12 cellular contexts compared by ENCODE assay signal in the genomic region with DNA sequence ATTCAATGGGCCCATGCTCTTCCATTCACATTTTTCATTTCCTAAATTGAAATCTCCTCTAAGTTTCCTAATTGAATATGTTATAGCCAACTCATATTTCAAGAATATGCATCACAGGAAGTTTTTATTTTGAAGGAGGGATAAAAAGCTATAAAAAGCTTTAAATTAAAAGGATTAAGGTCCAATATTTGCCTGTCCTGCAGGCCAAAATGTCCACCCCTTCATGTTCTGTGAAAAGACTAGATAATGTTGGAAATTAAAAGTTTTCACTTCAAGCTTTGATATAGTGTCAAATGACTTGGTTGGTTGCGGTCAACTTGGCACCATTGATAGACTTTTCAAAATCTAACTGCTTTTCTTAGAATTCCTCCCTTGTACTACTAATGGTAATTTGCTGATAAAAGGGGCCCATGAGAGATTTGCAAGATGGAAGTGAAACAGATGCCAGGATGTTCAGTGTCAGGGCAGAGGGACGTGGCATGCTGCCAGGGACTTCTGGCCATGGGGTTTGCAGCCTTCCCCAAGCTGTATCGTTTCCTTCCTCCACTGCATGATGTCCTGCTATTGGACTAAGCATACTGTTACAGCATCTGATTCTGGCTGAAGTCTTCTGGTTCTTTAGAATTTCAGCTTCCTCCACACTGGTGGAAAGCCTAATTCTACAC.
DNase-seq lines count a peak whose midpoint lies in the region; ATAC-seq and TF ChIP-seq lines count a peak whose summit lies in the region.
"Had no signal": no experiment of that assay in that cellular context is flagged by ENCODE, and none has a peak within 500 bp of the region (broad histone marks: within the 10 kb centered on the region; RNA-seq: fewer than 3 reads in every experiment).

No MANE protein-coding gene starts in this region.

- peak overlapping the region; percentile 14 for H2AFZ ChIP-seq in mesenchymal stem cell (ENCODE audit: low read depth, low read length)

- H3K4ac ChIP-seq in mesenchymal stem cell (ENCODE audit: low read depth in 1 of 2, low read length in 2 of 2), result no peak overlapping the region

- POLR2A ChIA-PET in activated CD4-positive, alpha-beta memory T cell treated with anti-CD3 and anti-CD28 coated beads, Interleukin-2, amount 10 ng/mL, durations not matched to agents 7 days and 5 days (lab: Charles Lee), result no interaction called here

- no peaks in the 10 kb centered on the region for H3K79me1 ChIP-seq in mesenchymal stem cell (replicated peaks; ENCODE audit: low read length, poor library complexity, severe bottlenecking)

- H3K27me3 ChIP-seq in mesenchymal stem cell (ENCODE audit: control insufficient read depth in 1 of 2, insufficient read depth in 1 of 2, low read length in 2 of 2), result no peaks in the 10 kb centered on the region
- no peaks in the 10 kb centered on the region for H3K27me3 ChIP-seq in aorta (ENCODE audit: control insufficient read depth in 1 of 2, insufficient read depth in 2 of 2, low read length in 1 of 2)

- peak; percentile 70 for ATAC-seq in aorta (ENCODE audit: low FRiP score)
- no peak for ATAC-seq in GM21381 (IDR thresholded peaks at IDR 0.05; ENCODE audit: unreplicated experiment)
- ATAC-seq: A549, T-cell had no signal

- H2BK5ac ChIP-seq in mesenchymal stem cell (ENCODE audit: low read depth, low read length, poor library complexity, severe bottlenecking), result no peak overlapping the region

- intact Hi-C loops in aorta (cut with DNase I), result no loop called here

- no peak overlapping the region for H2BK15ac ChIP-seq in mesenchymal stem cell (ENCODE audit: low read depth, poor library complexity, severe bottlenecking)

- H2BK12ac ChIP-seq in mesenchymal stem cell (ENCODE audit: low read length in 2 of 2), result no peak overlapping the region

- CTCF ChIA-PET in activated CD4-positive, alpha-beta memory T cell treated with anti-CD3 and anti-CD28 coated beads, Interleukin-2, amount 10 ng/mL, durations not matched to agents 7 days and 5 days (lab: Charles Lee), result no interaction called here

- H2BK120ac ChIP-seq in mesenchymal stem cell (ENCODE audit: low read depth, low read length), result no peak overlapping the region

- no peak overlapping the region for H3K23ac ChIP-seq in mesenchymal stem cell (ENCODE audit: low read length in 2 of 2)

- no peaks in the 10 kb centered on the region for H3K4me1 ChIP-seq in mesenchymal stem cell (ENCODE audit: control insufficient read depth, insufficient read depth, low read depth, low read length)
- H3K4me1 ChIP-seq in aorta (ENCODE audit: control insufficient read depth in 1 of 2, insufficient read depth in 2 of 2, low read length in 2 of 2), result no peaks in the 10 kb centered on the region
- H3K4me1 ChIP-seq: A549 had no signal

- H3K27ac ChIP-seq in mesenchymal stem cell (ENCODE audit: low read length, poor library complexity, severe bottlenecking) (no peak overlapping the region), aorta (ENCODE audit: low read depth in 1 of 2, low read length in 2 of 2) (no peak overlapping the region)
- H3K27ac ChIP-seq: A549 had no signal

- H3K4me1 Mint-ChIP-seq in HFFc6 (ENCODE audit: low read depth), result no peaks in the 10 kb centered on the region
- no peaks in the 10 kb centered on the region for H3K4me1 Mint-ChIP-seq in activated CD4-positive, alpha-beta memory T cell treated with anti-CD3 and anti-CD28 coated beads, Interleukin-2, amount 10 ng/mL, durations not matched to agents 7 days and 5 days
- H3K4me1 Mint-ChIP-seq: IgD-negative memory B cell, T-cell had no signal

- TF ChIP-seq CTCF in HFFc6 (IDR thresholded peaks at IDR 0.05), result no peak

- DNase-seq in SKM-1 treated with dmso at 0.1 percent for 144 hours (lab: John Stamatoyannopoulos, UW; ENCODE audit: unreplicated experiment) (peak; percentile 11), SKM-1 (lab: John Stamatoyannopoulos, UW; ENCODE audit: unreplicated experiment) (no peak), amygdala (lab: John Stamatoyannopoulos, UW) (peak in 33 of 56 donors; percentile 0 to 59 (median 4)), mesenchymal stem cell (peak; percentile 7), aorta (peak; percentile 78 to 88), HFFc6 (no peak)
- DNase-seq in activated CD4-positive, alpha-beta memory T cell treated with anti-CD3 and anti-CD28 coated beads, Interleukin-2, amount 10 ng/mL, durations not matched to agents 7 days and 5 days, result no peak
- DNase-seq: activated CD8-positive, alpha-beta memory T cell treated with anti-CD3 and anti-CD28 coated beads for 24 hours had no signal

- H3K4me2 ChIP-seq in mesenchymal stem cell (ENCODE audit: low read length, poor library complexity, severe bottlenecking), result no peak overlapping the region
- H3K4me2 ChIP-seq: A549 had no signal

- H4K91ac ChIP-seq in mesenchymal stem cell (ENCODE audit: low read length), result no peak overlapping the region

- no peaks in the 10 kb centered on the region for H3K36me3 Mint-ChIP-seq in HFFc6 (ENCODE audit: low read depth)
- no peaks in the 10 kb centered on the region for H3K36me3 Mint-ChIP-seq in activated CD4-positive, alpha-beta memory T cell treated with anti-CD3 and anti-CD28 coated beads, Interleukin-2, amount 10 ng/mL, durations not matched to agents 7 days and 5 days (ENCODE audit: low read depth)
- H3K36me3 Mint-ChIP-seq: IgD-negative memory B cell, T-cell had no signal

- H3K4me3 Mint-ChIP-seq in HFFc6, result no peak overlapping the region
- no peak overlapping the region for H3K4me3 Mint-ChIP-seq in activated CD4-positive, alpha-beta memory T cell treated with anti-CD3 and anti-CD28 coated beads, Interleukin-2, amount 10 ng/mL, durations not matched to agents 7 days and 5 days
- H3K4me3 Mint-ChIP-seq: IgD-negative memory B cell, T-cell had no signal

- no peaks in the 10 kb centered on the region for H3K36me3 ChIP-seq in mesenchymal stem cell (ENCODE audit: control insufficient read depth in 1 of 2, insufficient read depth in 2 of 2, low read depth in 1 of 2, low read length in 2 of 2)
- no peaks in the 10 kb centered on the region for H3K36me3 ChIP-seq in aorta (ENCODE audit: control insufficient read depth in 1 of 2, insufficient read depth in 2 of 2, low read length in 1 of 2)

- H2AK5ac ChIP-seq in mesenchymal stem cell (ENCODE audit: low read length, severe bottlenecking), result no peak overlapping the region

- peaks cover 7% of the 10 kb centered on the region for H3K27me3 Mint-ChIP-seq in HFFc6 (ENCODE audit: insufficient read depth)
- H3K27me3 Mint-ChIP-seq in activated CD4-positive, alpha-beta memory T cell treated with anti-CD3 and anti-CD28 coated beads, Interleukin-2, amount 10 ng/mL, durations not matched to agents 7 days and 5 days, result no peaks in the 10 kb centered on the region
- H3K27me3 Mint-ChIP-seq: IgD-negative memory B cell, T-cell had no signal

- H3K9me3 ChIP-seq in mesenchymal stem cell (ENCODE audit: control insufficient read depth, low read length) (no peaks in the 10 kb centered on the region), aorta (ENCODE audit: control insufficient read depth, low read length) (no peaks in the 10 kb centered on the region)
- H3K9me3 ChIP-seq: A549 had no signal

- H3K14ac ChIP-seq in mesenchymal stem cell (ENCODE audit: low read length in 2 of 2), result peak overlapping the region in 1 of 2 experiments; percentile 48

- no peak overlapping the region for H4K8ac ChIP-seq in mesenchymal stem cell (ENCODE audit: low read length)

- 96% methylated on average over 2 of the region's 3 CpGs for WGBS in mesenchymal stem cell
- WGBS in aorta, 2 donors, result 8 to 15% methylated on average over 3 of the region's 3 CpGs

- H3K18ac ChIP-seq in mesenchymal stem cell (ENCODE audit: low read depth in 1 of 2, low read length in 2 of 2), result peak overlapping the region in 1 of 2 experiments; percentile 40

- H3K9me3 Mint-ChIP-seq in HFFc6, result no peaks in the 10 kb centered on the region
- peaks cover 2% of the 10 kb centered on the region for H3K9me3 Mint-ChIP-seq in activated CD4-positive, alpha-beta memory T cell treated with anti-CD3 and anti-CD28 coated beads, Interleukin-2, amount 10 ng/mL, durations not matched to agents 7 days and 5 days

- H3K4me3 ChIP-seq in mesenchymal stem cell (ENCODE audit: insufficient read depth in 1 of 2, low read depth in 1 of 2, low read length in 2 of 2) (no peak overlapping the region), aorta (ENCODE audit: low read length in 2 of 2) (no peak overlapping the region)
- H3K4me3 ChIP-seq: A549 had no signal

- H3K27ac Mint-ChIP-seq in HFFc6, result no peak overlapping the region
- no peak overlapping the region for H3K27ac Mint-ChIP-seq in activated CD4-positive, alpha-beta memory T cell treated with anti-CD3 and anti-CD28 coated beads, Interleukin-2, amount 10 ng/mL, durations not matched to agents 7 days and 5 days
- H3K27ac Mint-ChIP-seq: T-cell had no signal

- no peak overlapping the region for H3K9ac ChIP-seq in mesenchymal stem cell (ENCODE audit: low read length)

Comparison
In these comparisons a context has a peak if more than half of its experiments do, and no peak if none do; other contexts are left out.
1. DNase-seq: peak in SKM-1 treated with dmso at 0.1 percent for 144 hours (single experiment), amygdala (33 of 56), mesenchymal stem cell (single experiment) and aorta (2 of 2); none in SKM-1 (single experiment), HFFc6 (single experiment) and activated CD4-positive, alpha-beta memory T cell treated with anti-CD3 and anti-CD28 coated beads, Interleukin-2, amount 10 ng/mL, durations not matched to agents 7 days and 5 days (single experiment).